18 cellular contexts compared by ENCODE assay signal in genomic region chr20:10586296-10586695, GRCh38.
A peak's percentile ranks its signal among the peaks of the same experiment; 100 is the strongest.
DNase-seq lines count a peak whose midpoint lies in the region; TF ChIP-seq lines count a peak whose summit lies in the region.
"Had no signal": no experiment of that assay in that cellular context is flagged by ENCODE, and none has a peak within 500 bp of the region (broad histone marks: within the 10 kb centered on the region; RNA-seq: fewer than 3 reads in every experiment).

No MANE protein-coding gene starts in this region.

- H3K9ac ChIP-seq in fibroblast of lung (ENCODE audit: insufficient read depth, low read length): no peak overlapping the region
- H3K9ac ChIP-seq: BLaER1 treated with 17β-estradiol and CSF1 and Interleukin-3, amounts not matched to agents 10 nM and 100 nM; GM23248 had no signal

- H3K79me2 ChIP-seq in fibroblast of lung (ENCODE audit: control insufficient read depth, insufficient read depth, low read length): no peaks in the 10 kb centered on the region

- peaks cover 0 to 3% (median 2%) of the 10 kb centered on the region in 3 donors for H3K27me3 Mint-ChIP-seq in CD14-positive monocyte (ENCODE audit: low read depth in 3 of 3)
- H3K27me3 Mint-ChIP-seq: CD4-positive, alpha-beta memory T cell had no signal

- H2AFZ ChIP-seq in fibroblast of lung (ENCODE audit: low read length): no peak overlapping the region
- H2AFZ ChIP-seq: GM23248 had no signal

- H3K4me1 Mint-ChIP-seq in CD14-positive monocyte: no peaks in the 10 kb centered on the region

- H3K36me3 ChIP-seq in SJSA1 (no peaks in the 10 kb centered on the region), fibroblast of lung (ENCODE audit: control insufficient read depth, insufficient read depth, low read length) (no peaks in the 10 kb centered on the region), tibial artery (no peaks in the 10 kb centered on the region), stomach (no peaks in the 10 kb centered on the region)
- H3K36me3 ChIP-seq: BE2C; BLaER1 treated with 17β-estradiol and CSF1 and Interleukin-3, amounts not matched to agents 10 nM and 100 nM had no signal

- no peak for TF ChIP-seq CTCF in fibroblast of lung (conservative IDR thresholded peaks at IDR 0.05 in 1 of 2, IDR thresholded peaks at IDR 0.05 in 1 of 2; ENCODE audit: low read depth in 1 of 2, low read length in 2 of 2)
- no peak for TF ChIP-seq CTCF in tibial artery (IDR thresholded peaks at IDR 0.05)
- TF ChIP-seq CTCF in CD14-positive monocyte (IDR thresholded peaks at IDR 0.05): no peak
- TF ChIP-seq CTCF in stomach (IDR thresholded peaks at IDR 0.05): no peak

- TF ChIP-seq POLR2A in stomach (IDR thresholded peaks at IDR 0.05): no peak

- DNase-seq in EH (ENCODE audit: low read depth) (peak; percentile 75), SJSA1 (ENCODE audit: low read depth in 1 of 2, low spot score in 2 of 2) (peak in 1 of 2 experiments; percentile 24), fibroblast of lung (ENCODE audit: low read depth in 2 of 2) (peak; percentile 55 to 65), tibial artery (no peak), CD14-positive monocyte (ENCODE audit: low spot score) (no peak), stomach (no peak), AG08395 (ENCODE audit: low spot score) (no peak)
- DNase-seq: AML-193; BE2C; Calu3; CD4-positive, alpha-beta memory T cell; COR-L47; DMS53; DMS79 treated with DMSO at 0.1 percent for 48 hours; GM23248; H7; HCEC 1CT had no signal

- intact Hi-C loops in tibial artery (cut with DNase I; ENCODE audit: low total_unique reads): no loop called here
- intact Hi-C loops in CD14-positive monocyte (cut with micrococcal nuclease): no loop called here
- intact Hi-C loops in stomach (cut with DNase I; ENCODE audit: low total_unique reads): no loop called here

- H3K27me3 ChIP-seq in SJSA1 (replicated peaks): no peaks in the 10 kb centered on the region
- H3K27me3 ChIP-seq in fibroblast of lung (ENCODE audit: control insufficient read depth, insufficient read depth, low read length): no peaks in the 10 kb centered on the region
- H3K27me3 ChIP-seq in tibial artery: no peaks in the 10 kb centered on the region
- H3K27me3 ChIP-seq in stomach: no peaks in the 10 kb centered on the region
- H3K27me3 ChIP-seq: BE2C; BLaER1 treated with 17β-estradiol and CSF1 and Interleukin-3, amounts not matched to agents 10 nM and 100 nM had no signal

- H3K4me3 Mint-ChIP-seq in CD14-positive monocyte: no peak overlapping the region
- H3K4me3 Mint-ChIP-seq: CD4-positive, alpha-beta memory T cell had no signal

- H3K27ac ChIP-seq in SJSA1 (peak overlapping the region; percentile 43; the same call in 1 of the 2 replicates), fibroblast of lung (ENCODE audit: insufficient read depth, low read length) (no peak overlapping the region), tibial artery (peak overlapping the region; percentile 8 to 79), stomach (no peak overlapping the region)
- H3K27ac ChIP-seq: BLaER1 treated with 17β-estradiol and CSF1 and Interleukin-3, amounts not matched to agents 10 nM and 100 nM; GM23248 had no signal

- H3K4me1 ChIP-seq in SJSA1 (replicated peaks) (peaks cover 41% of the 10 kb centered on the region), fibroblast of lung (ENCODE audit: control insufficient read depth, extremely low read depth, insufficient read depth, low read length) (peaks cover 6% of the 10 kb centered on the region), tibial artery (peaks cover 0 to 77% (median 14%) of the 10 kb centered on the region in 4 donors), stomach (peaks cover 0 to 11% (median 4%) of the 10 kb centered on the region in 4 donors)
- H3K4me1 ChIP-seq: BE2C; BLaER1 treated with 17β-estradiol and CSF1 and Interleukin-3, amounts not matched to agents 10 nM and 100 nM had no signal

- H3K4me3 ChIP-seq in SJSA1 (no peak overlapping the region), fibroblast of lung (replicated peaks in 1 of 4; ENCODE audit: control extremely low read depth in 1 of 4, insufficient read depth in 1 of 4, low read depth in 3 of 4, low read length in 4 of 4) (no peak overlapping the region), tibial artery (no peak overlapping the region), stomach (no peak overlapping the region)
- H3K4me3 ChIP-seq: BLaER1 treated with 17β-estradiol and CSF1 and Interleukin-3, amounts not matched to agents 10 nM and 100 nM; GM23248 had no signal

- peaks cover 2 to 12% of the 10 kb centered on the region in 2 donors for H3K36me3 Mint-ChIP-seq in CD14-positive monocyte

- no peak overlapping the region for H3K27ac Mint-ChIP-seq in CD14-positive monocyte
- H3K27ac Mint-ChIP-seq: CD4-positive, alpha-beta memory T cell had no signal

- H3K9me3 ChIP-seq in SJSA1 (replicated peaks) (no peaks in the 10 kb centered on the region), fibroblast of lung (ENCODE audit: control insufficient read depth, insufficient read depth, low read depth, low read length) (no peaks in the 10 kb centered on the region), tibial artery (no peaks in the 10 kb centered on the region), stomach (no peaks in the 10 kb centered on the region)
- H3K9me3 ChIP-seq: BE2C; BLaER1 treated with 17β-estradiol and CSF1 and Interleukin-3, amounts not matched to agents 10 nM and 100 nM had no signal

- WGBS in stomach, 5 donors: 79 to 91% (median 84%) methylated on average over 4 of the region's 4 CpGs

- TF ChIP-seq EP300 in stomach (IDR thresholded peaks at IDR 0.05): no peak

- peaks cover 0 to 2% (median 0%) of the 10 kb centered on the region in 7 donors for H3K9me3 Mint-ChIP-seq in CD14-positive monocyte
- H3K9me3 Mint-ChIP-seq: CD4-positive, alpha-beta memory T cell had no signal

- peak overlapping the region; percentile 19 for H3K4me2 ChIP-seq in fibroblast of lung (ENCODE audit: extremely low read depth, insufficient read depth, low read length)
- H3K4me2 ChIP-seq: BLaER1 treated with 17β-estradiol and CSF1 and Interleukin-3, amounts not matched to agents 10 nM and 100 nM had no signal

- H4K20me1 ChIP-seq in fibroblast of lung (ENCODE audit: control insufficient read depth, extremely low read depth, insufficient read depth, low read length): no peaks in the 10 kb centered on the region
- H4K20me1 ChIP-seq: BLaER1 treated with 17β-estradiol and CSF1 and Interleukin-3, amounts not matched to agents 10 nM and 100 nM had no signal

Comparison
In these comparisons a context has a peak if more than half of its experiments do, and no peak if none do; other contexts are left out.
1. DNase-seq: peak in EH (single experiment) and fibroblast of lung (2 of 2); none in tibial artery (0 of 2), CD14-positive monocyte (single experiment), stomach (single experiment) and AG08395 (single experiment).
2. H3K27ac ChIP-seq: peak in SJSA1 (single experiment) and tibial artery (2 of 2); none in fibroblast of lung (single experiment) and stomach (0 of 5).